In the genomic region with DNA sequence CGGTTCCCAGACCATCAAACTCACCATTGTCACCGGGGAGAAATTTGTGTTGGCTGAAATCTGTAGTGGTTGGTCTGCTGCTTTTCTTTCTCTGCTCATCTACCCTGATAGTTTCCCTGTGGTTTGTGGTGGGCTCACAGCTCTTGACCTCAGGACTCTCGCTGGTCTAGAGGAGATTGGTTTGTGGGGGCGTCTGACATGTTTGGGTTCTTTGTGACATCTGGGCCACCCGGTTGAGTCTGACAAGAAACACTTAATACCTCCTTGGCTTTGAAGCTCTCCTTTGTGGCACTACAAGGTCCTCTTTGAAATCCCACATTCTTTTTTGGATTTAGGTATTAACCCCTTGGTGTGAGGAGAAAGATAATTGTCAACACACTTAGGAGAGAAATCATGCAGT, we compare ENCODE assay signal across 10 cellular contexts.
DNase-seq lines count a peak whose midpoint lies in the region; ATAC-seq and TF ChIP-seq lines count a peak whose summit lies in the region.
"Had no signal": no experiment of that assay in that cellular context is flagged by ENCODE, and none has a peak within 500 bp of the region (broad histone marks: within the 10 kb centered on the region; RNA-seq: fewer than 3 reads in every experiment).

No MANE protein-coding gene starts in this region.

- no peaks in the 10 kb centered on the region for H3K79me1 ChIP-seq in mesendoderm (ENCODE audit: low read length)

- H3K36me3 ChIP-seq in mesendoderm (ENCODE audit: control insufficient read depth, insufficient read depth, low read length), result no peaks in the 10 kb centered on the region
- no peaks in the 10 kb centered on the region for H3K36me3 ChIP-seq in CD8-positive, alpha-beta memory T cell (ENCODE audit: insufficient read depth, low read length)

- intact Hi-C loops in CD4-positive, alpha-beta T cell (cut with DNase I, micrococcal nuclease), result loop anchor here in 1 of 2 experiments (10.0 kb wide), 1 partner anchor 843 kb away; a partner anchor contains a TSS

- no peak overlapping the region for H3K18ac ChIP-seq in mesendoderm (ENCODE audit: low read length)

- no peaks in the 10 kb centered on the region for H3K9me3 ChIP-seq in CD4-positive, alpha-beta T cell (ENCODE audit: control insufficient read depth, low read length)
- H3K9me3 ChIP-seq in CD8-positive, alpha-beta memory T cell (ENCODE audit: low read length), result no peaks in the 10 kb centered on the region

- H4K5ac ChIP-seq in mesendoderm (ENCODE audit: low read length), result no peak overlapping the region

- H3K27me3 Mint-ChIP-seq in CD4-positive, alpha-beta T cell, result no peaks in the 10 kb centered on the region
- peaks cover 0 to 2% of the 10 kb centered on the region in 2 donors for H3K27me3 Mint-ChIP-seq in CD8-positive, alpha-beta memory T cell

- no peak overlapping the region for H2AK5ac ChIP-seq in mesendoderm (ENCODE audit: low read length)

- no peaks in the 10 kb centered on the region for H3K79me2 ChIP-seq in mesendoderm (ENCODE audit: control insufficient read depth, insufficient read depth, low read length)

- H3K27me3 ChIP-seq in mesendoderm (ENCODE audit: insufficient read depth, low read length, poor library complexity), result no peaks in the 10 kb centered on the region
- H3K27me3 ChIP-seq in CD4-positive, alpha-beta T cell (ENCODE audit: control insufficient read depth, insufficient read depth, low read length), result no peaks in the 10 kb centered on the region
- H3K27me3 ChIP-seq in CD8-positive, alpha-beta memory T cell (ENCODE audit: insufficient read depth, low read length, poor library complexity, severe bottlenecking), result no peaks in the 10 kb centered on the region

- no peaks in the 10 kb centered on the region for H3K4me1 Mint-ChIP-seq in CD4-positive, alpha-beta T cell (ENCODE audit: low read depth)
- H3K4me1 Mint-ChIP-seq in CD8-positive, alpha-beta memory T cell, result peaks cover 8 to 22% (median 16%) of the 10 kb centered on the region in 3 donors

- DNase-seq in mesendoderm (peak; percentile 67), HuH-7 (ENCODE audit: low spot score) (no peak)
- no peak for DNase-seq in CD4-positive, alpha-beta T cell
- no peak for DNase-seq in CD8-positive, alpha-beta memory T cell
- DNase-seq in activated CD4-positive, alpha-beta T cell treated with anti-CD3 and anti-CD28 coated beads, Interleukin-2, amount 50 U/mL, for 4 hours, result no peak
- DNase-seq: stimulated activated naive CD4-positive, alpha-beta T cell had no signal

- H3K27ac ChIP-seq in mesendoderm (ENCODE audit: low read depth, low read length), result peak overlapping the region; percentile 11
- no peak overlapping the region for H3K27ac ChIP-seq in CD4-positive, alpha-beta T cell (ENCODE audit: low read depth, low read length)
- H3K27ac ChIP-seq in CD8-positive, alpha-beta memory T cell (ENCODE audit: low read depth, low read length), result no peak overlapping the region

- peaks cover 2% of the 10 kb centered on the region for H3K4me1 ChIP-seq in mesendoderm (ENCODE audit: control insufficient read depth, low read depth, low read length)
- peaks cover 7% of the 10 kb centered on the region for H3K4me1 ChIP-seq in CD8-positive, alpha-beta memory T cell (ENCODE audit: insufficient read depth, low read length)

- no peak overlapping the region for H3K4ac ChIP-seq in mesendoderm (ENCODE audit: low read depth, low read length)

- H2BK15ac ChIP-seq in mesendoderm (replicated peaks; ENCODE audit: low read depth), result no peak overlapping the region

- H3K4me3 ChIP-seq in mesendoderm (ENCODE audit: low read length), result no peak overlapping the region
- H3K4me3 ChIP-seq in CD8-positive, alpha-beta memory T cell (ENCODE audit: low read length), result no peak overlapping the region

- no peak overlapping the region for H3K4me3 Mint-ChIP-seq in CD4-positive, alpha-beta T cell
- H3K4me3 Mint-ChIP-seq in CD8-positive, alpha-beta memory T cell, result no peak overlapping the region

- TF ChIP-seq CTCF in CD4-positive, alpha-beta T cell (IDR thresholded peaks at IDR 0.05), result no peak

- H3K9ac ChIP-seq in mesendoderm (ENCODE audit: low read length), result no peak overlapping the region

- no CpG with 5 or more reads among the region's 5 CpGs for WGBS in mesendoderm (ENCODE audit: extremely low coverage, insufficient coverage, low lambda C conversion rate)

- no peak overlapping the region for H2BK120ac ChIP-seq in mesendoderm (ENCODE audit: low read depth, low read length)

- H3K56ac ChIP-seq in mesendoderm (ENCODE audit: low read length), result no peak overlapping the region

- H3K4me2 ChIP-seq in mesendoderm (ENCODE audit: low read length), result no peak overlapping the region

- POLR2A ChIA-PET in CD4-positive, alpha-beta T cell (lab: Charles Lee), result no interaction called here
- POLR2A ChIA-PET in CD8-positive, alpha-beta memory T cell (lab: Charles Lee), result no interaction called here

- ATAC-seq in GM18520 (IDR thresholded peaks at IDR 0.05; ENCODE audit: unreplicated experiment) (peak; percentile 81), GM21367 (IDR thresholded peaks at IDR 0.05; ENCODE audit: unreplicated experiment) (peak; percentile 90), HG03064 (IDR thresholded peaks at IDR 0.05; ENCODE audit: low read depth, unreplicated experiment) (peak; percentile 65)
- no peak for ATAC-seq in CD4-positive, alpha-beta T cell (ENCODE audit: poor library complexity)
- ATAC-seq: Panc1 had no signal

- CTCF ChIA-PET in CD4-positive, alpha-beta T cell (lab: Charles Lee), result no interaction called here
- CTCF ChIA-PET in CD8-positive, alpha-beta memory T cell (lab: Charles Lee), result interaction anchor here (1.0 to 1.7 kb wide), 3 partner anchors 9 to 260 kb away, joined by 3 to 6 read pairs (median 3); no protein-coding TSS in a partner anchor

- no peak overlapping the region for H4K8ac ChIP-seq in mesendoderm (ENCODE audit: low read depth, low read length)

- H2BK5ac ChIP-seq in mesendoderm (ENCODE audit: low read length), result no peak overlapping the region

- H3K36me3 Mint-ChIP-seq in CD4-positive, alpha-beta T cell (ENCODE audit: low read depth), result no peaks in the 10 kb centered on the region
- H3K36me3 Mint-ChIP-seq in CD8-positive, alpha-beta memory T cell, result peaks cover 3 to 7% (median 5%) of the 10 kb centered on the region in 3 donors

- peaks cover 5% of the 10 kb centered on the region for H3K9me3 Mint-ChIP-seq in CD4-positive, alpha-beta T cell
- no peaks in the 10 kb centered on the region for H3K9me3 Mint-ChIP-seq in CD8-positive, alpha-beta memory T cell

- H3K23ac ChIP-seq in mesendoderm (ENCODE audit: low read length), result no peak overlapping the region

- H3K27ac Mint-ChIP-seq in CD4-positive, alpha-beta T cell, result no peak overlapping the region
- no peak overlapping the region for H3K27ac Mint-ChIP-seq in CD8-positive, alpha-beta memory T cell
